In the genomic region with DNA sequence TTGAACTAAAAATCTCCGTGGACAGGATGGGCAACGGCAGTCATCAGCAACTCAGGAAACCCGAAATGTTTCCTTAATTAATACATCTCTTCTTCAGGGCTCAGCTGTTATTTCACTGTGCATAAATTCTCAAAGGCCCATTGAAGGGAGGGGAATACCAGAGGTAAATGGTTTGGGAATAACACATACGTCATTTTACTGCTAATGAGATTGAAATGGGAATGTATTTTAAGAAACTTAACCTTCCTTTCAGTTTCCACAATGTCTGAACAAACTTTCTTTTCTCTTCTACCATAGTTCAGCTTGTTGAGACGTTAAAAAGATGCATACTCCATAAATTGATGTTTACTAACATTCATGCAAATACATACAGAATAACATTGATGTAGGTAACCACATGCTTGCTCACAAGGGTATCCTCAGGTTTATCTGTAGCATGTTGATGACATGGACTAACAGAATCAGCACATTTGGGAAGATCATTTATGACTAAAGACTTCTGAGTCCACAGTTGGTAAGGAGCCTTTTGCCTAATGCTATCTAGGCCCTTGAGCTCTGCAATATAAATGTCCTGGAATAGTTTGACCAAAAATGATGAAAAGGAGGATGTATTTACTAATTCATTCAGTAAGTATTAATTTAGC, we compare ENCODE assay signal across 24 cellular contexts. TPM values are rescaled to one million over a fixed set of nuclear protein-coding genes. Genes with fewer than 3 reads are reported as not detected.
A peak's percentile ranks its signal among the peaks of the same experiment; 100 is the strongest.
DNase-seq lines count a peak whose midpoint lies in the region; ATAC-seq and TF ChIP-seq lines count a peak whose summit lies in the region.
"Had no signal": no experiment of that assay in that cellular context is flagged by ENCODE, and none has a peak within 500 bp of the region (broad histone marks: within the 10 kb centered on the region; RNA-seq: fewer than 3 reads in every experiment).

No MANE protein-coding gene starts in this region.

- no peak for TF ChIP-seq CTCF in BE2C (IDR thresholded peaks at IDR 0.05; ENCODE audit: low read depth, low read length)

- no peaks in the 10 kb centered on the region for H3K36me3 ChIP-seq in BE2C

- H3K9me3 ChIP-seq in BE2C: no peaks in the 10 kb centered on the region

- DNase-seq in DMS79 treated with DMSO at 0.1 percent for 48 hours (lab: John Stamatoyannopoulos, UW) (peak; percentile 37), DMS79 (lab: John Stamatoyannopoulos, UW) (no peak), BE2C (no peak), pons (ENCODE audit: low spot score) (no peak), DMS53 treated with DMSO at 0.1 percent for 48 hours (lab: John Stamatoyannopoulos, UW; ENCODE audit: unreplicated experiment) (no peak)
- no peak for DNase-seq in activated T-helper 2 cell treated with anti-CD3 and anti-CD28 coated beads, Interferon-gamma antibody, Interleukin-2, Interleukin-4, amounts not matched to agents 10 μg/mL and 5 μg/mL and 100 μg/mL, durations not matched to agents 14 hours and 24 hours and 36 hours (ENCODE audit: low spot score)
- DNase-seq: activated CD4-positive, alpha-beta T cell treated with anti-CD3 and anti-CD28 coated beads for 36 hours; activated gamma-delta T cell treated with Interleukin-2 at 50 U/mL for 16 hours; cerebellar nuclear complex; effector CD4-positive, alpha-beta T cell; MV-4-11; NCI-H187 treated with DMSO at 0.1 percent for 48 hours; NCI-H446 treated with DMSO at 0.1 percent for 48 hours; stimulated activated CD4-positive, alpha-beta T cell treated with anti-CD3 and anti-CD28 coated beads, Interleukin-2, amount 100 ng/mL, for 24 hours; stimulated activated naive CD4-positive, alpha-beta T cell treated with Interleukin-2 at 50 U/mL for 16 hours had no signal

- no peak overlapping the region for H3K4me3 Mint-ChIP-seq in activated T-helper 2 cell treated with anti-CD3 and anti-CD28 coated beads, Interferon-gamma antibody, Interleukin-2, Interleukin-4, amounts not matched to agents 10 μg/mL and 5 μg/mL and 100 μg/mL, durations not matched to agents 14 hours and 24 hours and 36 hours (ENCODE audit: low read depth)
- H3K4me3 Mint-ChIP-seq: activated CD4-positive, alpha-beta T cell treated with anti-CD3 and anti-CD28 coated beads for 36 hours; IgD-negative memory B cell; natural killer cell treated with Interleukin-12 subunit alpha and Interleukin-12 subunit beta and Interleukin-15 and Interleukin-18, amount 100 ng/mL, for 72 hours had no signal

- H3K4me1 ChIP-seq in BE2C: no peaks in the 10 kb centered on the region

- ATAC-seq in GM18511 (IDR thresholded peaks at IDR 0.05; ENCODE audit: unreplicated experiment) (peak; percentile 58), HG02610 (IDR thresholded peaks at IDR 0.05; ENCODE audit: unreplicated experiment) (peak; percentile 40)

- no peaks in the 10 kb centered on the region for H3K27me3 Mint-ChIP-seq in activated T-helper 2 cell treated with anti-CD3 and anti-CD28 coated beads, Interferon-gamma antibody, Interleukin-2, Interleukin-4, amounts not matched to agents 10 μg/mL and 5 μg/mL and 100 μg/mL, durations not matched to agents 14 hours and 24 hours and 36 hours (ENCODE audit: low read depth)
- H3K27me3 Mint-ChIP-seq: activated CD4-positive, alpha-beta T cell treated with anti-CD3 and anti-CD28 coated beads for 36 hours; IgD-negative memory B cell had no signal

- H3K27ac Mint-ChIP-seq in activated T-helper 2 cell treated with anti-CD3 and anti-CD28 coated beads, Interferon-gamma antibody, Interleukin-2, Interleukin-4, amounts not matched to agents 10 μg/mL and 5 μg/mL and 100 μg/mL, durations not matched to agents 14 hours and 24 hours and 36 hours: peak overlapping the region; percentile 32
- H3K27ac Mint-ChIP-seq: activated CD4-positive, alpha-beta T cell treated with anti-CD3 and anti-CD28 coated beads for 36 hours; IgD-negative memory B cell; natural killer cell treated with Interleukin-12 subunit alpha and Interleukin-12 subunit beta and Interleukin-15 and Interleukin-18, amount 100 ng/mL, for 72 hours had no signal

- no peaks in the 10 kb centered on the region for H3K27me3 ChIP-seq in BE2C

- intact Hi-C loops in activated T-helper 2 cell treated with anti-CD3 and anti-CD28 coated beads, Interferon-gamma antibody, Interleukin-2, Interleukin-4, amounts not matched to agents 10 μg/mL and 5 μg/mL and 100 μg/mL, durations not matched to agents 14 hours and 24 hours and 36 hours (cut with micrococcal nuclease): loop anchor here (1.0 to 5.0 kb wide), 3 partner anchors 7 to 240 kb away; partner anchors contain the start of gene PRRG4

- no peaks in the 10 kb centered on the region for H3K9me3 Mint-ChIP-seq in activated T-helper 2 cell treated with anti-CD3 and anti-CD28 coated beads, Interferon-gamma antibody, Interleukin-2, Interleukin-4, amounts not matched to agents 10 μg/mL and 5 μg/mL and 100 μg/mL, durations not matched to agents 14 hours and 24 hours and 36 hours
- H3K9me3 Mint-ChIP-seq: IgD-negative memory B cell; natural killer cell treated with Interleukin-12 subunit alpha and Interleukin-12 subunit beta and Interleukin-15 and Interleukin-18, amount 100 ng/mL, for 72 hours had no signal

- H3K36me3 Mint-ChIP-seq in activated T-helper 2 cell treated with anti-CD3 and anti-CD28 coated beads, Interferon-gamma antibody, Interleukin-2, Interleukin-4, amounts not matched to agents 10 μg/mL and 5 μg/mL and 100 μg/mL, durations not matched to agents 14 hours and 24 hours and 36 hours (ENCODE audit: low read depth): no peaks in the 10 kb centered on the region
- H3K36me3 Mint-ChIP-seq: natural killer cell treated with Interleukin-12 subunit alpha and Interleukin-12 subunit beta and Interleukin-15 and Interleukin-18, amount 100 ng/mL, for 72 hours had no signal

- H3K4me1 Mint-ChIP-seq in activated T-helper 2 cell treated with anti-CD3 and anti-CD28 coated beads, Interferon-gamma antibody, Interleukin-2, Interleukin-4, amounts not matched to agents 10 μg/mL and 5 μg/mL and 100 μg/mL, durations not matched to agents 14 hours and 24 hours and 36 hours (ENCODE audit: low read depth): peaks cover 19% of the 10 kb centered on the region

- no peak overlapping the region for H3K4me3 ChIP-seq in BE2C (ENCODE audit: low read depth, low read length)

RNA-seq across cellular contexts. Expression of gene PRRG4, which starts 7.7 kb away (rescaled TPM):
- 1.1 and 1.3 TPM in 2 replicates for total RNA-seq in activated T-helper 2 cell treated with anti-CD3 and anti-CD28 coated beads, Interferon-gamma antibody, Interleukin-2, Interleukin-4, amounts not matched to agents 10 μg/mL and 5 μg/mL and 100 μg/mL, durations not matched to agents 14 hours and 24 hours and 36 hours
- not detected for polyA plus RNA-seq in BE2C (2012; ENCODE audit: insufficient read depth, insufficient read length, low read depth)
- polyA plus RNA-seq: IgD-negative memory B cell had no signal

RNA-seq across cellular contexts. Expression of gene CCDC73, which starts 27.6 kb away (rescaled TPM):
- total RNA-seq in activated T-helper 2 cell treated with anti-CD3 and anti-CD28 coated beads, Interferon-gamma antibody, Interleukin-2, Interleukin-4, amounts not matched to agents 10 μg/mL and 5 μg/mL and 100 μg/mL, durations not matched to agents 14 hours and 24 hours and 36 hours: 0.11 and 0.14 TPM in 2 replicates
- not detected for polyA plus RNA-seq in BE2C (2012; ENCODE audit: insufficient read depth, insufficient read length, low read depth)
- total RNA-seq: activated CD4-positive, alpha-beta T cell treated with anti-CD3 and anti-CD28 coated beads for 36 hours; astrocyte; glomerular endothelial cell; H1; mesenteric fat pad; posterior vena cava had no signal
- polyA plus RNA-seq: H1, IgD-negative memory B cell had no signal
